In genomic region chr17:31493656-31494155, GRCh38 we compare ENCODE assay signal across 10 cellular contexts.
DNase-seq lines count a peak whose midpoint lies in the region; ATAC-seq, FAIRE-seq and TF ChIP-seq lines count a peak whose summit lies in the region.
"Had no signal": no experiment of that assay in that cellular context is flagged by ENCODE, and none has a peak within 500 bp of the region (broad histone marks: within the 10 kb centered on the region; RNA-seq: fewer than 3 reads in every experiment).

No MANE protein-coding gene starts in this region.

- H4K20me1 ChIP-seq in DOHH2 (ENCODE audit: control insufficient read depth, insufficient read depth, low read depth, low read length), result no peaks in the 10 kb centered on the region
- H4K20me1 ChIP-seq in K562 (replicated peaks; ENCODE audit: control insufficient read depth, insufficient read depth, low read length), result 0 out of 2 replicates have a peak, but pooled peaks cover 6% of the 10 kb centered on the region

- H3F3A ChIP-seq in DOHH2 (ENCODE audit: control insufficient read depth, insufficient read depth), result peaks cover 15% of the 10 kb centered on the region

- H3K4me3 Mint-ChIP-seq in natural killer cell treated with Interleukin-12 subunit alpha and Interleukin-12 subunit beta and Interleukin-15 and Interleukin-18, amount 100 ng/mL, for 72 hours, result peak overlapping the region; percentile 75

- TF ChIP-seq EP300 in K562 (IDR thresholded peaks at IDR 0.05; ENCODE audit: low read length), result no peak

- no TSS peak for BruUV-seq in K562 (replicated peaks; lab: Mats Ljungman, UMichigan)

- peaks cover 5% of the 10 kb centered on the region for H3K9me1 ChIP-seq in K562 (ENCODE audit: control insufficient read depth, insufficient read depth, low read length)

- H3K27ac Mint-ChIP-seq in natural killer cell treated with Interleukin-12 subunit alpha and Interleukin-12 subunit beta and Interleukin-15 and Interleukin-18, amount 100 ng/mL, for 72 hours, result peak overlapping the region; percentile 94 to 96

- intact Hi-C loops in K562 (cut with micrococcal nuclease), result no loop called here
- intact Hi-C loops in head of caudate nucleus (cut with DNase I), result no loop called here
- intact Hi-C loops in posterior vena cava (cut with DNase I), result no loop called here

- ATAC-seq in K562, result no peak
- peak in 1 of 2 donors; percentile 14 for ATAC-seq in natural killer cell treated with Interleukin-12 subunit alpha and Interleukin-12 subunit beta and Interleukin-15 and Interleukin-18, amount 100 ng/mL, for 72 hours

- no peak overlapping the region for H2AFZ ChIP-seq in K562 (ENCODE audit: low read depth, low read length)

- in situ Hi-C loops in K562 (cut with MboI), result no loop called here

- H3K36me3 ChIP-seq in DOHH2 (ENCODE audit: control insufficient read depth, low read length) (no peaks in the 10 kb centered on the region), K562 (ENCODE audit: control insufficient read depth, insufficient read depth, low read length) (no peaks in the 10 kb centered on the region; the same call in 2 of the 3 replicates)

- TF ChIP-seq POLR2A in K562 (conservative IDR thresholded peaks at IDR 0.05), result no peak

- H3K36me3 Mint-ChIP-seq in natural killer cell treated with Interleukin-12 subunit alpha and Interleukin-12 subunit beta and Interleukin-15 and Interleukin-18, amount 100 ng/mL, for 72 hours, result no peaks in the 10 kb centered on the region

- WGBS in K562 (ENCODE audit: insufficient coverage, low coverage, missing lambda C conversion rate), result 44% methylated on average over 9 of the region's 9 CpGs

- H3K9ac ChIP-seq in K562 (ENCODE audit: insufficient read depth in 1 of 2, low read depth in 2 of 2, low read length in 2 of 2), result peak overlapping the region; percentile 4 to 53; a peak in 1 of 4 replicates

- peak overlapping the region; percentile 95 for H3K27ac ChIP-seq in DOHH2 (ENCODE audit: low read depth, low read length)
- H3K27ac ChIP-seq in K562 (ENCODE audit: extremely low read depth, low read depth, low read length), result no peak overlapping the region

- no peaks in the 10 kb centered on the region for H3K9me2 ChIP-seq in DOHH2 (replicated peaks; ENCODE audit: control insufficient read depth, low read length)

- no peak for TF ChIP-seq CTCF in DOHH2 (IDR thresholded peaks at IDR 0.05; ENCODE audit: low read depth, low read length, poor library complexity, severe bottlenecking)
- TF ChIP-seq CTCF in K562 (IDR thresholded peaks at IDR 0.05 in 2 of 3, conservative IDR thresholded peaks at IDR 0.05 in 1 of 3; ENCODE audit: insufficient read depth in 2 of 3, low read depth in 1 of 3, low read length in 3 of 3), result no peak

- H3K9me3 Mint-ChIP-seq in natural killer cell treated with Interleukin-12 subunit alpha and Interleukin-12 subunit beta and Interleukin-15 and Interleukin-18, amount 100 ng/mL, for 72 hours, result no peaks in the 10 kb centered on the region

- H3K27me3 ChIP-seq in DOHH2 (ENCODE audit: control insufficient read depth, low read length) (no peaks in the 10 kb centered on the region), K562 (ENCODE audit: control insufficient read depth in 2 of 2, insufficient read depth in 2 of 2, low read length in 2 of 2) (no peaks in the 10 kb centered on the region)

- H3K27me3 Mint-ChIP-seq in natural killer cell treated with Interleukin-12 subunit alpha and Interleukin-12 subunit beta and Interleukin-15 and Interleukin-18, amount 100 ng/mL, for 72 hours, result no peaks in the 10 kb centered on the region

- H3K79me2 ChIP-seq in DOHH2 (ENCODE audit: control insufficient read depth, low read length) (peaks cover 89% of the 10 kb centered on the region), K562 (ENCODE audit: control insufficient read depth, insufficient read depth, low read length) (peaks cover 17% of the 10 kb centered on the region)

- H3K4me3 ChIP-seq in DOHH2 (ENCODE audit: low read length) (peak overlapping the region; percentile 92), K562 (no peak overlapping the region)

- H3K9me3 ChIP-seq in DOHH2 (ENCODE audit: control insufficient read depth, insufficient read depth, low read length), result no peaks in the 10 kb centered on the region
- no peaks in the 10 kb centered on the region for H3K9me3 ChIP-seq in K562 (replicated peaks; ENCODE audit: control insufficient read depth, insufficient read depth, low read depth, low read length)

- peak overlapping the region; percentile 77 for H3K4me2 ChIP-seq in DOHH2 (ENCODE audit: low read length)
- H3K4me2 ChIP-seq in K562 (ENCODE audit: insufficient read depth, low read length), result peak overlapping the region; percentile 30; the same call in 1 of the 2 replicates

- TF ChIP-seq RAD21 in K562 (CRISPR knock-in tag; conservative IDR thresholded peaks at IDR 0.05 in 1 of 2, IDR thresholded peaks at IDR 0.05 in 1 of 2), result no peak

- no peak for FAIRE-seq in K562 (lab: Jason Lieb, UNC)
- no peak for FAIRE-seq in GM19239 (lab: Jason Lieb, UNC)
- FAIRE-seq: endothelial cell of umbilical vein had no signal

- CTCF ChIA-PET in K562 (lab: Yijun Ruan, JAX; ENCODE audit: low intra/inter-chr PET ratio), result no interaction called here

- H3K4me1 ChIP-seq in DOHH2 (ENCODE audit: control insufficient read depth, low read length) (peaks cover 80% of the 10 kb centered on the region), K562 (replicated peaks in 1 of 2; ENCODE audit: control insufficient read depth in 2 of 2, insufficient read depth in 2 of 2, low read length in 2 of 2) (peaks cover 69 to 77% of the 10 kb centered on the region in 2 experiments)

- DNase-seq in HuH-7.5 (ENCODE audit: low spot score), result peak; percentile 38
- DNase-seq in K562 (ENCODE audit: extremely low read depth in 1 of 4, low spot score in 3 of 4), result no peak
- peak; percentile 38 for DNase-seq in natural killer cell treated with Interleukin-12 subunit alpha and Interleukin-12 subunit beta and Interleukin-15 and Interleukin-18, amount 100 ng/mL, for 72 hours (ENCODE audit: low spot score)
- DNase-seq in head of caudate nucleus, result no peak
- DNase-seq in GM19239 (ENCODE audit: insufficient read length, low spot score), result no peak
- no peak for DNase-seq in posterior vena cava (ENCODE audit: low spot score)
- no peak for DNase-seq in NCI-H345 treated with DMSO at 0.1 percent for 48 hours (lab: John Stamatoyannopoulos, UW; ENCODE audit: unreplicated experiment)
- DNase-seq: NCI-H1105 had no signal

- H3K4me1 Mint-ChIP-seq in natural killer cell treated with Interleukin-12 subunit alpha and Interleukin-12 subunit beta and Interleukin-15 and Interleukin-18, amount 100 ng/mL, for 72 hours (ENCODE audit: low read depth in 2 of 2), result peaks cover 73% of the 10 kb centered on the region in 2 donors

- POLR2A ChIA-PET in K562 (lab: Yijun Ruan, JAX), result no interaction called here

TF ChIP-seq in K562, 482 proteins besides CTCF, POLR2A, EP300 and RAD21 (continues in another document):
- TF ChIP-seq ZNF75A (CRISPR knock-in tag; IDR thresholded peaks at IDR 0.05) (no peak), DLX4 (CRISPR knock-in tag; IDR thresholded peaks at IDR 0.05) (no peak), ZFPM2 (CRISPR knock-in tag; IDR thresholded peaks at IDR 0.05) (no peak), KLF1 (tag; IDR thresholded peaks at IDR 0.05) (no peak), ZFX (CRISPR knock-in tag; IDR thresholded peaks at IDR 0.05) (no peak), TSC22D4 (tag; IDR thresholded peaks at IDR 0.05) (no peak), FOXA3 (CRISPR knock-in tag; conservative IDR thresholded peaks at IDR 0.05 in 1 of 2, IDR thresholded peaks at IDR 0.05 in 1 of 2) (no peak), ZNF232 (CRISPR knock-in tag; IDR thresholded peaks at IDR 0.05) (no peak), ZNF41 (CRISPR knock-in tag; conservative IDR thresholded peaks at IDR 0.05) (no peak), ZBTB11 (CRISPR knock-in tag; IDR thresholded peaks at IDR 0.05) (no peak)

Comparison
In these comparisons a context has a peak if more than half of its experiments do, and no peak if none do; other contexts are left out.
1. DNase-seq: peak in HuH-7.5 (single experiment) and natural killer cell treated with Interleukin-12 subunit alpha and Interleukin-12 subunit beta and Interleukin-15 and Interleukin-18, amount 100 ng/mL, for 72 hours (single experiment); none in K562 (0 of 4), head of caudate nucleus (0 of 42), GM19239 (single experiment), posterior vena cava (single experiment) and NCI-H345 treated with DMSO at 0.1 percent for 48 hours (single experiment).